21 cellular contexts compared by ENCODE assay signal in genomic region chr18:35634376-35634775, GRCh38. TPM values are rescaled to one million over a fixed set of nuclear protein-coding genes. Genes with fewer than 3 reads are reported as not detected.
DNase-seq lines count a peak whose midpoint lies in the region; ATAC-seq and TF ChIP-seq lines count a peak whose summit lies in the region.
"Had no signal": no experiment of that assay in that cellular context is flagged by ENCODE, and none has a peak within 500 bp of the region (broad histone marks: within the 10 kb centered on the region; RNA-seq: fewer than 3 reads in every experiment).

No MANE protein-coding gene starts in this region.

- peaks cover 8% of the 10 kb centered on the region for H3F3A ChIP-seq in smooth muscle cell (ENCODE audit: low read depth)

- TF ChIP-seq POLR2A in gastroesophageal sphincter (IDR thresholded peaks at IDR 0.05), result no peak

- no peaks in the 10 kb centered on the region for H3K36me3 ChIP-seq in muscle layer of colon (ENCODE audit: insufficient read depth, low read length)
- H3K36me3 ChIP-seq in smooth muscle cell (ENCODE audit: low read depth), result no peaks in the 10 kb centered on the region
- H3K36me3 ChIP-seq in gastroesophageal sphincter, result no peaks in the 10 kb centered on the region
- H3K36me3 ChIP-seq: upper lobe of right lung had no signal

- ATAC-seq in HG02610 (IDR thresholded peaks at IDR 0.05; ENCODE audit: unreplicated experiment) (no peak), GM18858 (IDR thresholded peaks at IDR 0.05; ENCODE audit: unreplicated experiment) (no peak), GM18868 (IDR thresholded peaks at IDR 0.05; ENCODE audit: unreplicated experiment) (no peak), gastroesophageal sphincter (no peak)
- ATAC-seq: naive thymus-derived CD8-positive, alpha-beta T cell; upper lobe of right lung had no signal

- H3K9ac ChIP-seq in muscle layer of colon (ENCODE audit: low read length) (no peak overlapping the region), smooth muscle cell (ENCODE audit: low read depth) (peak overlapping the region; percentile 51)
- H3K9ac ChIP-seq: parathyroid adenoma had no signal

- peak overlapping the region; percentile 1 for H3K4me2 ChIP-seq in smooth muscle cell

- peak; percentile 18 for DNase-seq in M059J (ENCODE audit: low read depth)
- peak; percentile 57 for DNase-seq in fibroblast of villous mesenchyme (ENCODE audit: low read depth)
- DNase-seq in smooth muscle cell (lab: John Stamatoyannopoulos, UW; ENCODE audit: unreplicated experiment), result no peak
- DNase-seq: activated CD4-positive, alpha-beta T cell treated with anti-CD3 and anti-CD28 coated beads for 1 hour; DMS79 treated with DMSO at 0.1 percent for 48 hours; effector CD4-positive, alpha-beta T cell; H9; head of caudate nucleus; naive thymus-derived CD8-positive, alpha-beta T cell; NCI-H2081 treated with DMSO at 0.1 percent for 48 hours; NCI-H524; RPMI8226; stimulated activated CD4-positive, alpha-beta T cell treated with anti-CD3 and anti-CD28 coated beads, Interleukin-4, amount 100 ng/mL, for 24 hours; stomach; upper lobe of right lung had no signal

- H3K79me2 ChIP-seq in smooth muscle cell (ENCODE audit: low read depth), result peaks cover 43% of the 10 kb centered on the region
- H3K79me2 ChIP-seq: parathyroid adenoma had no signal

- H4K20me1 ChIP-seq in smooth muscle cell (ENCODE audit: low read depth), result no peaks in the 10 kb centered on the region

- H3K27ac ChIP-seq in muscle layer of colon (ENCODE audit: low read depth, low read length), result peak overlapping the region; percentile 15
- H3K27ac ChIP-seq in smooth muscle cell (ENCODE audit: low read depth), result peak overlapping the region; percentile 87
- H3K27ac ChIP-seq in gastroesophageal sphincter, result peak overlapping the region in 1 of 4 donors; percentile 20
- H3K27ac ChIP-seq: parathyroid adenoma, stomach, upper lobe of right lung had no signal

- H3K4me3 ChIP-seq in fibroblast of villous mesenchyme (ENCODE audit: low read depth, low read length), result no peak overlapping the region
- H3K4me3 ChIP-seq in muscle layer of colon (ENCODE audit: low read depth in 1 of 2, low read length in 2 of 2), result no peak overlapping the region
- no peak overlapping the region for H3K4me3 ChIP-seq in smooth muscle cell
- no peak overlapping the region for H3K4me3 ChIP-seq in gastroesophageal sphincter
- H3K4me3 ChIP-seq: stomach, upper lobe of right lung had no signal

- H3K4me1 ChIP-seq in muscle layer of colon (ENCODE audit: insufficient read depth, low read length), result peaks cover 13% of the 10 kb centered on the region
- peaks cover 2% of the 10 kb centered on the region for H3K4me1 ChIP-seq in smooth muscle cell (ENCODE audit: low read depth)
- H3K4me1 ChIP-seq in gastroesophageal sphincter, result peaks cover 0 to 9% (median 7%) of the 10 kb centered on the region in 3 donors
- H3K4me1 ChIP-seq: parathyroid adenoma, upper lobe of right lung had no signal

- no peaks in the 10 kb centered on the region for H3K9me3 ChIP-seq in muscle layer of colon (ENCODE audit: low read length)
- no peaks in the 10 kb centered on the region for H3K9me3 ChIP-seq in smooth muscle cell (replicated peaks; ENCODE audit: low read depth)
- no peaks in the 10 kb centered on the region for H3K9me3 ChIP-seq in gastroesophageal sphincter
- H3K9me3 ChIP-seq: upper lobe of right lung had no signal

- no peak overlapping the region for H2AFZ ChIP-seq in smooth muscle cell (ENCODE audit: low read depth)
- H2AFZ ChIP-seq: parathyroid adenoma had no signal

- WGBS in smooth muscle cell (ENCODE audit: low lambda C conversion rate), result 68% methylated on average over 6 of the region's 6 CpGs
- WGBS in gastroesophageal sphincter (ENCODE audit: low coverage in 1 of 2), 2 donors, result 71 to 73% methylated on average over 6 of the region's 6 CpGs

- no peak for TF ChIP-seq EP300 in gastroesophageal sphincter (IDR thresholded peaks at IDR 0.05)

- H3K27me3 ChIP-seq in muscle layer of colon (ENCODE audit: control insufficient read depth in 1 of 2, insufficient read depth in 2 of 2, low read length in 2 of 2) (no peaks in the 10 kb centered on the region), smooth muscle cell (ENCODE audit: low read depth) (no peaks in the 10 kb centered on the region), gastroesophageal sphincter (no peaks in the 10 kb centered on the region)
- H3K27me3 ChIP-seq: stomach, upper lobe of right lung had no signal

- TF ChIP-seq CTCF in fibroblast of villous mesenchyme (IDR thresholded peaks at IDR 0.05; ENCODE audit: insufficient read depth, low read depth, low read length) (no peak), smooth muscle cell (IDR thresholded peaks at IDR 0.05; ENCODE audit: borderline replicate concordance, insufficient read depth, poor library complexity, severe bottlenecking) (no peak), gastroesophageal sphincter (IDR thresholded peaks at IDR 0.05) (no peak)

RNA-seq across cellular contexts. Expression of gene GALNT1, which starts 52.8 kb away (rescaled TPM):
- 46.1 and 63.0 TPM in 2 replicates for total RNA-seq in M059J (2014; rRNA removed; shearing (Covaris generic))
- total RNA-seq in fibroblast of villous mesenchyme (56.7 and 82.9 TPM in 2 replicates), smooth muscle cell (151 and 193 TPM in 2 replicates), gastroesophageal sphincter (10 to 100 TPM; 38.7 to 52.1 (median 46.8) TPM)
- 195 and 217 TPM in 2 replicates for polyA plus RNA-seq in smooth muscle cell
